In genomic region chr20:15199698-15200097, GRCh38 we compare ENCODE assay signal across 12 cellular contexts.
DNase-seq lines count a peak whose midpoint lies in the region; ATAC-seq lines count a peak whose summit lies in the region.
"Had no signal": no experiment of that assay in that cellular context is flagged by ENCODE, and none has a peak within 500 bp of the region (broad histone marks: within the 10 kb centered on the region; RNA-seq: fewer than 3 reads in every experiment).

No MANE protein-coding gene starts in this region.

- ATAC-seq in GM18517 (IDR thresholded peaks at IDR 0.05; ENCODE audit: unreplicated experiment) = peak; percentile 50
- ATAC-seq in GM21381 (IDR thresholded peaks at IDR 0.05; ENCODE audit: unreplicated experiment) = peak; percentile 53
- ATAC-seq in HG02885 (IDR thresholded peaks at IDR 0.05; ENCODE audit: poor library complexity, unreplicated experiment) = peak; percentile 69
- ATAC-seq in HG03520 (IDR thresholded peaks at IDR 0.05; ENCODE audit: unreplicated experiment) = peak; percentile 57

- H3K36me3 Mint-ChIP-seq in activated naive CD4-positive, alpha-beta T cell treated with anti-CD3 and anti-CD28 coated beads, Interleukin-2, amount 10 ng/mL, durations not matched to agents 7 days and 5 days = no peaks in the 10 kb centered on the region

- H3K27ac Mint-ChIP-seq in activated naive CD4-positive, alpha-beta T cell treated with anti-CD3 and anti-CD28 coated beads, Interleukin-2, amount 10 ng/mL, durations not matched to agents 7 days and 5 days = no peak overlapping the region

- no peak overlapping the region for H3K4me3 Mint-ChIP-seq in activated naive CD4-positive, alpha-beta T cell treated with anti-CD3 and anti-CD28 coated beads, Interleukin-2, amount 10 ng/mL, durations not matched to agents 7 days and 5 days

- no peaks in the 10 kb centered on the region for H3K4me1 Mint-ChIP-seq in activated naive CD4-positive, alpha-beta T cell treated with anti-CD3 and anti-CD28 coated beads, Interleukin-2, amount 10 ng/mL, durations not matched to agents 7 days and 5 days

- no peaks in the 10 kb centered on the region for H3K27me3 Mint-ChIP-seq in activated naive CD4-positive, alpha-beta T cell treated with anti-CD3 and anti-CD28 coated beads, Interleukin-2, amount 10 ng/mL, durations not matched to agents 7 days and 5 days

- peaks cover 5% of the 10 kb centered on the region for H3K9me3 Mint-ChIP-seq in activated naive CD4-positive, alpha-beta T cell treated with anti-CD3 and anti-CD28 coated beads, Interleukin-2, amount 10 ng/mL, durations not matched to agents 7 days and 5 days

- DNase-seq in NCI-H2029 (lab: John Stamatoyannopoulos, UW) = no peak
- no peak for DNase-seq in activated naive CD4-positive, alpha-beta T cell treated with anti-CD3 and anti-CD28 coated beads, Interleukin-2, amount 10 ng/mL, durations not matched to agents 7 days and 5 days
- DNase-seq in C1 segment of cervical spinal cord (lab: John Stamatoyannopoulos, UW) = no peak
- no peak for DNase-seq in occipital lobe (lab: John Stamatoyannopoulos, UW)
- DNase-seq: activated CD4-positive, alpha-beta T cell treated with anti-CD3 and anti-CD28 coated beads, Interleukin-2, amount 50 U/mL, for 1 hour; BE2C; GF-D8; NCI-H187 treated with DMSO at 0.1 percent for 48 hours had no signal

- CTCF ChIA-PET in activated naive CD4-positive, alpha-beta T cell treated with anti-CD3 and anti-CD28 coated beads, Interleukin-2, amount 10 ng/mL, durations not matched to agents 7 days and 5 days (lab: Charles Lee) = no interaction called here
